1 cellular context compared by ENCODE assay signal in the genomic region with DNA sequence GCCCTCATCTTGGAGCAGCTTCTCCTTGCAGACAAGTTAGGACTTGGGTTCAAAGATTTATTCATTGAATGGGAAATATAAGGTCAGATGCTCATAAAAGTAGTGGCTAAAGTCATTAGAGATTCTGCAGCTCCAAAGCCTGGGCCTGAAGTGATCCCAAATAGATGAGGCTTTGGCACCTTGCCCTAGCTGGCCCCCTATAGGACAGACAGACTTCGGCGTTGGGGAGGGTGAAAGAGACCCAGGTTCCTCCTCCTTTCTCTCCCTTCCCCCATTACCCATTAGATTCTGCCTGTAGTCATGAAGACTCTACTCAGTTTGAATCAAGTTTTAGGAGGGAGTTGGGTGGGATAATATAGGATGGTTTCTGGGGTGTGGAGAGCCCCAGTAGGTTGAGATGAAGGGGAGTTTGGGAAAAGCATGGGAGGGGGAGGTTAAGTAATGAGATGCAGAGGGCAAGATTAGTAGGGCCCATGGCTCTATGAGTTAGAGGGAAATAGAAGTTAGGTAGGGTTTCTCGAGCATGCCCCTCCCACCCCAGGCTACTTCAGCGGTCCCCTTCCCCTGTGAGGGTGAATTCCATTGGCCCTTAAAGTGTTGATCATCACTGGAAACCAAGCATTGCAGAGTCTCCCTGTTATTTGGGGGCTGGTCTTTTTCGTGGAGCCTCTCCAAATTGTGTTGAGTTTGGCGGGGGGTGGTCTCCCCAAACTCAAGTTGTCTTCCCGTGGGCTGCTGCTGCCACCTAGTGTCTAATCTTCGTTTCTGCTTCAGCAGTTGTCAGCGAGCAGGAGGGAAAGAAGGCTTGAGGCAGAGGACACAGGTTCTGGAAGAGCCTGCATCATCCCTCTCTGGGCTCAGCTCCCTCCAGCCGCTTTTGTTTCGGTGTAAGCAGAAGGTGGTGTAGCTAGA.
TF ChIP-seq lines count a peak whose summit lies in the region.

No MANE protein-coding gene starts in this region.

TF ChIP-seq in K562, 482 proteins besides CTCF, POLR2A, EP300 and RAD21 (continued from another document and continues in another):
- TF ChIP-seq, protein P1, sequence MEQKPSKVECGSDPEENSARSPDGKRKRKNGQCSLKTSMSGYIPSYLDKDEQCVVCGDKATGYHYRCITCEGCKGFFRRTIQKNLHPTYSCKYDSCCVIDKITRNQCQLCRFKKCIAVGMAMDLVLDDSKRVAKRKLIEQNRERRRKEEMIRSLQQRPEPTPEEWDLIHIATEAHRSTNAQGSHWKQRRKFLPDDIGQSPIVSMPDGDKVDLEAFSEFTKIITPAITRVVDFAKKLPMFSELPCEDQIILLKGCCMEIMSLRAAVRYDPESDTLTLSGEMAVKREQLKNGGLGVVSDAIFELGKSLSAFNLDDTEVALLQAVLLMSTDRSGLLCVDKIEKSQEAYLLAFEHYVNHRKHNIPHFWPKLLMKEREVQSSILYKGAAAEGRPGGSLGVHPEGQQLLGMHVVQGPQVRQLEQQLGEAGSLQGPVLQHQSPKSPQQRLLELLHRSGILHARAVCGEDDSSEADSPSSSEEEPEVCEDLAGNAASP (IDR thresholded peaks at IDR 0.05) = no peak
- 0 out of 2 replicates have a peak, but pooled peaks have one; percentile 14 for TF ChIP-seq HDGF (IDR thresholded peaks at IDR 0.05)
- TF ChIP-seq MLLT1 (IDR thresholded peaks at IDR 0.05) = peak in 1 of 2 experiments; percentile 23; a peak in 1 of 4 replicates
- no peak for TF ChIP-seq ZNF175 (CRISPR knock-in tag; IDR thresholded peaks at IDR 0.05; ENCODE audit: low read depth)
- TF ChIP-seq PCBP1 (IDR thresholded peaks at IDR 0.05; ENCODE audit: low read depth, low read length, poor library complexity, severe bottlenecking) = no peak
- TF ChIP-seq NONO (IDR thresholded peaks at IDR 0.05; ENCODE audit: low read depth in 2 of 2, low read length in 1 of 2) = no peak
- no peak for TF ChIP-seq ATF1 (CRISPR knock-in tag; IDR thresholded peaks at IDR 0.05)
- 0 out of 2 replicates have a peak, but pooled peaks have one; percentile 18 for TF ChIP-seq ATF1 (tag; IDR thresholded peaks at IDR 0.05)
- TF ChIP-seq POLR2AphosphoS2 (IDR thresholded peaks at IDR 0.05; ENCODE audit: low read length) = no peak
- TF ChIP-seq MAFF (IDR thresholded peaks at IDR 0.05; ENCODE audit: low read length) = peak; percentile 2; the same call in 1 of the 2 replicates
- TF ChIP-seq ZNF384 (IDR thresholded peaks at IDR 0.05; ENCODE audit: low read depth, low read length) = no peak
- TF ChIP-seq TFAP4 (CRISPR knock-in tag; IDR thresholded peaks at IDR 0.05; ENCODE audit: borderline replicate concordance) = peak; percentile 37; the same call in 1 of the 2 replicates
- no peak for TF ChIP-seq ZNF589 (CRISPR knock-in tag; IDR thresholded peaks at IDR 0.05; ENCODE audit: low read depth)
- TF ChIP-seq, protein P2, sequence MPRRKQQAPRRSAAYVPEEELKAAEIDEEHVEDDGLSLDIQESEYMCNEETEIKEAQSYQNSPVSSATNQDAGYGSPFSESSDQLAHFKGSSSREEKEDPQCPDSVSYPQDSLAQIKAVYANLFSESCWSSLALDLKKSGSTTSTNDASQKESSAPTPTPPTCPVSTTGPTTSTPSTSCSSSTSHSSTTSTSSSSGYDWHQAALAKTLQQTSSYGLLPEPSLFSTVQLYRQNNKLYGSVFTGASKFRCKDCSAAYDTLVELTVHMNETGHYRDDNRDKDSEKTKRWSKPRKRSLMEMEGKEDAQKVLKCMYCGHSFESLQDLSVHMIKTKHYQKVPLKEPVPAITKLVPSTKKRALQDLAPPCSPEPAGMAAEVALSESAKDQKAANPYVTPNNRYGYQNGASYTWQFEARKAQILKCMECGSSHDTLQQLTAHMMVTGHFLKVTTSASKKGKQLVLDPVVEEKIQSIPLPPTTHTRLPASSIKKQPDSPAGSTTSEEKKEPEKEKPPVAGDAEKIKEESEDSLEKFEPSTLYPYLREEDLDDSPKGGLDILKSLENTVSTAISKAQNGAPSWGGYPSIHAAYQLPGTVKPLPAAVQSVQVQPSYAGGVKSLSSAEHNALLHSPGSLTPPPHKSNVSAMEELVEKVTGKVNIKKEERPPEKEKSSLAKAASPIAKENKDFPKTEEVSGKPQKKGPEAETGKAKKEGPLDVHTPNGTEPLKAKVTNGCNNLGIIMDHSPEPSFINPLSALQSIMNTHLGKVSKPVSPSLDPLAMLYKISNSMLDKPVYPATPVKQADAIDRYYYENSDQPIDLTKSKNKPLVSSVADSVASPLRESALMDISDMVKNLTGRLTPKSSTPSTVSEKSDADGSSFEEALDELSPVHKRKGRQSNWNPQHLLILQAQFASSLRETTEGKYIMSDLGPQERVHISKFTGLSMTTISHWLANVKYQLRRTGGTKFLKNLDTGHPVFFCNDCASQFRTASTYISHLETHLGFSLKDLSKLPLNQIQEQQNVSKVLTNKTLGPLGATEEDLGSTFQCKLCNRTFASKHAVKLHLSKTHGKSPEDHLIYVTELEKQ (CRISPR knock-in tag; IDR thresholded peaks at IDR 0.05) = no peak
- no peak for TF ChIP-seq PHF20 (IDR thresholded peaks at IDR 0.05; ENCODE audit: partially characterized antibody)
- TF ChIP-seq CBX8 (IDR thresholded peaks at IDR 0.05; ENCODE audit: borderline replicate concordance, extremely low read depth, low read depth, low read length, poor library complexity, severe bottlenecking) = no peak
- TF ChIP-seq, protein P3, sequence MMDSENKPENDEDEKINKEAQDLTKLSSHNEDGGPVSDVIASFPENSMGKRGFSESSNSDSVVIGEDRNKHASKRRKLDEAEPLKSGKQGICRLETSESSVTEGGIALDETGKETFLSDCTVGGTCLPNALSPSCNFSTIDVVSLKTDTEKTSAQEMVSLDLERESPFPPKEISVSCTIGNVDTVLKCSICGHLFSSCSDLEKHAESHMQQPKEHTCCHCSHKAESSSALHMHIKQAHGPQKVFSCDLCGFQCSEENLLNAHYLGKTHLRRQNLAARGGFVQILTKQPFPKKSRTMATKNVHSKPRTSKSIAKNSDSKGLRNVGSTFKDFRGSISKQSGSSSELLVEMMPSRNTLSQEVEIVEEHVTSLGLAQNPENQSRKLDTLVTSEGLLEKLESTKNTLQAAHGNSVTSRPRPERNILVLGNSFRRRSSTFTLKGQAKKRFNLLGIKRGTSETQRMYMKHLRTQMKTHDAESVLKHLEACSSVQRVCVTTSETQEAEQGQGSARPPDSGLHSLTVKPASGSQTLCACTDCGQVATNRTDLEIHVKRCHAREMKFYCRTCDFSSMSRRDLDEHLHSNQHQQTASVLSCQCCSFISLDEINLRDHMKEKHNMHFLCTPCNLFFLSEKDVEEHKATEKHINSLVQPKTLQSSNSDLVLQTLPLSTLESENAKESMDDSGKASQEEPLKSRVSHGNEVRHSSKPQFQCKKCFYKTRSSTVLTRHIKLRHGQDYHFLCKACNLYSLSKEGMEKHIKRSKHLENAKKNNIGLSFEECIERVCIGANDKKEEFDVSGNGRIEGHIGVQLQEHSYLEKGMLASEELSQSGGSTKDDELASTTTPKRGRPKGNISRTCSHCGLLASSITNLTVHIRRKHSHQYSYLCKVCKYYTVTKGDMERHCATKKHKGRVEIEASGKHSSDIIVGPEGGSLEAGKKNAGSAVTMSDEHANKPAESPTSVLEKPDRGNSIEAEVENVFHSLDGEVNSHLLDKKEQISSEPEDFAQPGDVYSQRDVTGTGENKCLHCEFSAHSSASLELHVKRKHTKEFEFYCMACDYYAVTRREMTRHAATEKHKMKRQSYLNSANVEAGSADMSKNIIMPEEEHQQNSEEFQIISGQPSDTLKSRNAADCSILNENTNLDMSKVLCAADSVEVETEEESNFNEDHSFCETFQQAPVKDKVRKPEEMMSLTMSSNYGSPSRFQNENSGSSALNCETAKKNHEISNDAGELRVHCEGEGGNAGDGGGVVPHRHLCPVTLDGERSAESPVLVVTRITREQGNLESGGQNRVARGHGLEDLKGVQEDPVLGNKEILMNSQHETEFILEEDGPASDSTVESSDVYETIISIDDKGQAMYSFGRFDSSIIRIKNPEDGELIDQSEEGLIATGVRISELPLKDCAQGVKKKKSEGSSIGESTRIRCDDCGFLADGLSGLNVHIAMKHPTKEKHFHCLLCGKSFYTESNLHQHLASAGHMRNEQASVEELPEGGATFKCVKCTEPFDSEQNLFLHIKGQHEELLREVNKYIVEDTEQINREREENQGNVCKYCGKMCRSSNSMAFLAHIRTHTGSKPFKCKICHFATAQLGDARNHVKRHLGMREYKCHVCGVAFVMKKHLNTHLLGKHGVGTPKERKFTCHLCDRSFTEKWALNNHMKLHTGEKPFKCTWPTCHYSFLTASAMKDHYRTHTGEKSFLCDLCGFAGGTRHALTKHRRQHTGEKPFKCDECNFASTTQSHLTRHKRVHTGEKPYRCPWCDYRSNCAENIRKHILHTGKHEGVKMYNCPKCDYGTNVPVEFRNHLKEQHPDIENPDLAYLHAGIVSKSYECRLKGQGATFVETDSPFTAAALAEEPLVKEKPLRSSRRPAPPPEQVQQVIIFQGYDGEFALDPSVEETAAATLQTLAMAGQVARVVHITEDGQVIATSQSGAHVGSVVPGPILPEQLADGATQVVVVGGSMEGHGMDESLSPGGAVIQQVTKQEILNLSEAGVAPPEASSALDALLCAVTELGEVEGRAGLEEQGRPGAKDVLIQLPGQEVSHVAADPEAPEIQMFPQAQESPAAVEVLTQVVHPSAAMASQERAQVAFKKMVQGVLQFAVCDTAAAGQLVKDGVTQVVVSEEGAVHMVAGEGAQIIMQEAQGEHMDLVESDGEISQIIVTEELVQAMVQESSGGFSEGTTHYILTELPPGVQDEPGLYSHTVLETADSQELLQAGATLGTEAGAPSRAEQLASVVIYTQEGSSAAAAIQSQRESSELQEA (IDR thresholded peaks at IDR 0.05; ENCODE audit: low read depth) = no peak
- TF ChIP-seq ZSCAN32 (CRISPR knock-in tag; IDR thresholded peaks at IDR 0.05) = no peak
- peak; percentile 36 for TF ChIP-seq NFIX (CRISPR knock-in tag; IDR thresholded peaks at IDR 0.05; ENCODE audit: low read depth)
- TF ChIP-seq HNRNPL (IDR thresholded peaks at IDR 0.05; ENCODE audit: low read depth, low read length) = no peak
- no peak for TF ChIP-seq ZNF668 (CRISPR knock-in tag; IDR thresholded peaks at IDR 0.05)
- TF ChIP-seq RBM25 (IDR thresholded peaks at IDR 0.05; ENCODE audit: low read depth, low read length, severe bottlenecking) = no peak
- no peak for TF ChIP-seq GATAD2B (IDR thresholded peaks at IDR 0.05; ENCODE audit: borderline replicate concordance)
- no peak for TF ChIP-seq HMGN3 (IDR thresholded peaks at IDR 0.05; ENCODE audit: borderline replicate concordance, extremely low read depth, insufficient read length, low read depth, low read length)
- no peak for TF ChIP-seq SP2 (IDR thresholded peaks at IDR 0.05; ENCODE audit: extremely low read depth, low read depth, low read length, poor library complexity, severe bottlenecking)
- TF ChIP-seq BDP1 (IDR thresholded peaks at IDR 0.05; ENCODE audit: insufficient read depth, insufficient read length) = no peak
- TF ChIP-seq ELK1 (CRISPR knock-in tag; IDR thresholded peaks at IDR 0.05) = no peak
- TF ChIP-seq, protein P4, sequence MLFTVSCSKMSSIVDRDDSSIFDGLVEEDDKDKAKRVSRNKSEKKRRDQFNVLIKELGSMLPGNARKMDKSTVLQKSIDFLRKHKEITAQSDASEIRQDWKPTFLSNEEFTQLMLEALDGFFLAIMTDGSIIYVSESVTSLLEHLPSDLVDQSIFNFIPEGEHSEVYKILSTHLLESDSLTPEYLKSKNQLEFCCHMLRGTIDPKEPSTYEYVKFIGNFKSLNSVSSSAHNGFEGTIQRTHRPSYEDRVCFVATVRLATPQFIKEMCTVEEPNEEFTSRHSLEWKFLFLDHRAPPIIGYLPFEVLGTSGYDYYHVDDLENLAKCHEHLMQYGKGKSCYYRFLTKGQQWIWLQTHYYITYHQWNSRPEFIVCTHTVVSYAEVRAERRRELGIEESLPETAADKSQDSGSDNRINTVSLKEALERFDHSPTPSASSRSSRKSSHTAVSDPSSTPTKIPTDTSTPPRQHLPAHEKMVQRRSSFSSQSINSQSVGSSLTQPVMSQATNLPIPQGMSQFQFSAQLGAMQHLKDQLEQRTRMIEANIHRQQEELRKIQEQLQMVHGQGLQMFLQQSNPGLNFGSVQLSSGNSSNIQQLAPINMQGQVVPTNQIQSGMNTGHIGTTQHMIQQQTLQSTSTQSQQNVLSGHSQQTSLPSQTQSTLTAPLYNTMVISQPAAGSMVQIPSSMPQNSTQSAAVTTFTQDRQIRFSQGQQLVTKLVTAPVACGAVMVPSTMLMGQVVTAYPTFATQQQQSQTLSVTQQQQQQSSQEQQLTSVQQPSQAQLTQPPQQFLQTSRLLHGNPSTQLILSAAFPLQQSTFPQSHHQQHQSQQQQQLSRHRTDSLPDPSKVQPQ (CRISPR knock-in tag; IDR thresholded peaks at IDR 0.05; ENCODE audit: borderline replicate concordance) = no peak
- no peak for TF ChIP-seq MYNN (IDR thresholded peaks at IDR 0.05)
- TF ChIP-seq MYNN (CRISPR knock-in tag; IDR thresholded peaks at IDR 0.05) = no peak
- peak; percentile 74 for TF ChIP-seq RBM39 (optimal IDR thresholded peaks at IDR 0.05; ENCODE audit: low read depth, low read length)
